ENCODE assay signal across 1 cellular context in genomic region chr6:28565823-28566526, GRCh38.
TF ChIP-seq lines count a peak whose summit lies in the region.

No MANE protein-coding gene starts in this region.

TF ChIP-seq in HepG2, 621 proteins besides CTCF, POLR2A, EP300 and RAD21 (continued from another document):
- TF ChIP-seq PAXIP1 (CRISPR knock-in tag; conservative IDR thresholded peaks at IDR 0.05) = peak; percentile 58
- TF ChIP-seq ZNF33B (CRISPR knock-in tag; IDR thresholded peaks at IDR 0.05) = no peak
- no peak for TF ChIP-seq BATF2 (CRISPR knock-in tag; IDR thresholded peaks at IDR 0.05)
- TF ChIP-seq ETV5 (CRISPR knock-in tag; IDR thresholded peaks at IDR 0.05; ENCODE audit: borderline replicate concordance) = peak; percentile 25; the same call in 1 of the 2 replicates
- no peak for TF ChIP-seq TAF15 (IDR thresholded peaks at IDR 0.05; ENCODE audit: low read depth, low read length, poor library complexity, severe bottlenecking)
- no peak for TF ChIP-seq ZNF761 (CRISPR knock-in tag; conservative IDR thresholded peaks at IDR 0.05)
- 0 out of 2 replicates have a peak, but pooled peaks have one; percentile 23 for TF ChIP-seq ZNF543 (CRISPR knock-in tag; IDR thresholded peaks at IDR 0.05)
- no peak for TF ChIP-seq SNAPC4 (CRISPR knock-in tag; IDR thresholded peaks at IDR 0.05)
- no peak for TF ChIP-seq HNF4A (CRISPR knock-in tag; IDR thresholded peaks at IDR 0.05)
- no peak for TF ChIP-seq SMAD1 (CRISPR knock-in tag; IDR thresholded peaks at IDR 0.05; ENCODE audit: borderline replicate concordance, low read depth)
- TF ChIP-seq FOXO1 (CRISPR knock-in tag; IDR thresholded peaks at IDR 0.05) = peak; percentile 20; the same call in 1 of the 2 replicates
- TF ChIP-seq ZNF18 (CRISPR knock-in tag; IDR thresholded peaks at IDR 0.05; ENCODE audit: insufficient replicate concordance) = no peak
- no peak for TF ChIP-seq NR2F2 (IDR thresholded peaks at IDR 0.05; ENCODE audit: borderline replicate concordance, low read depth)
- 0 out of 2 replicates have a peak, but pooled peaks have one; percentile 8 for TF ChIP-seq ZNF281 (CRISPR knock-in tag; IDR thresholded peaks at IDR 0.05; ENCODE audit: borderline replicate concordance)
- peak; percentile 55 for TF ChIP-seq SKI (IDR thresholded peaks at IDR 0.05; ENCODE audit: partially characterized antibody)
- no peak for TF ChIP-seq CHD2 (IDR thresholded peaks at IDR 0.05; ENCODE audit: low read depth, low read length)
- no peak for TF ChIP-seq YEATS4 (CRISPR knock-in tag; IDR thresholded peaks at IDR 0.05; ENCODE audit: borderline replicate concordance)
- 0 out of 2 replicates have a peak, but pooled peaks have one; percentile 7 for TF ChIP-seq TCF7 (IDR thresholded peaks at IDR 0.05; ENCODE audit: low read depth)
- peak; percentile 55 for TF ChIP-seq RARA (CRISPR knock-in tag; IDR thresholded peaks at IDR 0.05)
- TF ChIP-seq SRSF9 (IDR thresholded peaks at IDR 0.05; ENCODE audit: borderline replicate concordance, insufficient read depth, low read depth, low read length, poor library complexity, severe bottlenecking) = no peak
- TF ChIP-seq DMAP1 (CRISPR knock-in tag; IDR thresholded peaks at IDR 0.05) = no peak
- TF ChIP-seq CEBPZ (IDR thresholded peaks at IDR 0.05; ENCODE audit: low read length) = no peak
- peak; percentile 71; the same call in 1 of the 2 replicates for TF ChIP-seq ZNF746 (CRISPR knock-in tag; IDR thresholded peaks at IDR 0.05)
- no peak for TF ChIP-seq ZNF557 (CRISPR knock-in tag; IDR thresholded peaks at IDR 0.05)
- no peak for TF ChIP-seq REXO4 (CRISPR knock-in tag; IDR thresholded peaks at IDR 0.05; ENCODE audit: borderline replicate concordance)
- TF ChIP-seq SMARCE1 (IDR thresholded peaks at IDR 0.05; ENCODE audit: borderline replicate concordance) = no peak
- TF ChIP-seq CREBL2 (CRISPR knock-in tag; IDR thresholded peaks at IDR 0.05; ENCODE audit: borderline replicate concordance) = no peak
- no peak for TF ChIP-seq SOX6 (IDR thresholded peaks at IDR 0.05)
- peak; percentile 57 for TF ChIP-seq SOX6 (CRISPR knock-in tag; IDR thresholded peaks at IDR 0.05)
- TF ChIP-seq ZBTB25 (CRISPR knock-in tag; IDR thresholded peaks at IDR 0.05) = no peak
